In genomic region chr6:50128420-50129005, GRCh38 we compare ENCODE assay signal across 8 cellular contexts.
A peak's percentile ranks its signal among the peaks of the same experiment; 100 is the strongest.
DNase-seq lines count a peak whose midpoint lies in the region; ATAC-seq, FAIRE-seq and TF ChIP-seq lines count a peak whose summit lies in the region.

No MANE protein-coding gene starts in this region.

- TF ChIP-seq POLR2A in suprapubic skin (IDR thresholded peaks at IDR 0.05): no peak

- H3K4me1 ChIP-seq in suprapubic skin: no peaks in the 10 kb centered on the region

- FAIRE-seq in urothelium cell line (lab: Jason Lieb, UNC): no peak

- DNase-seq in NCI-H510A treated with DMSO at 0.1 percent for 48 hours (lab: John Stamatoyannopoulos, UW) (peak; percentile 63), NCI-H510A (lab: John Stamatoyannopoulos, UW) (no peak), NCI-H748 (lab: John Stamatoyannopoulos, UW; ENCODE audit: unreplicated experiment) (peak; percentile 34), epidermal melanocyte (ENCODE audit: insufficient read length, low spot score) (peak; percentile 32), suprapubic skin (ENCODE audit: low spot score in 2 of 2) (no peak), urothelium cell line (ENCODE audit: low spot score) (no peak)

- H3K9me3 ChIP-seq in suprapubic skin: no peaks in the 10 kb centered on the region

- H3K36me3 ChIP-seq in suprapubic skin: no peaks in the 10 kb centered on the region

- TF ChIP-seq EP300 in suprapubic skin (IDR thresholded peaks at IDR 0.05): no peak

- no peak for ATAC-seq in GM18519 (IDR thresholded peaks at IDR 0.05; ENCODE audit: low FRiP score, unreplicated experiment)
- no peak for ATAC-seq in HG02840 (IDR thresholded peaks at IDR 0.05; ENCODE audit: low FRiP score, unreplicated experiment)

- no peaks in the 10 kb centered on the region for H3K27me3 ChIP-seq in suprapubic skin

- 1% methylated on average over 2 of the region's 2 CpGs for WGBS in suprapubic skin

- no peak overlapping the region for H3K4me3 ChIP-seq in suprapubic skin

- TF ChIP-seq CTCF in suprapubic skin (IDR thresholded peaks at IDR 0.05): peak; percentile 6 to 23

- no peak overlapping the region for H3K27ac ChIP-seq in suprapubic skin

Comparison
In these comparisons a context has a peak if more than half of its experiments do, and no peak if none do; other contexts are left out.
1. DNase-seq: peak in NCI-H510A treated with DMSO at 0.1 percent for 48 hours (single experiment), NCI-H748 (single experiment) and epidermal melanocyte (single experiment); none in NCI-H510A (single experiment), suprapubic skin (0 of 2) and urothelium cell line (single experiment).